In the genomic region with DNA sequence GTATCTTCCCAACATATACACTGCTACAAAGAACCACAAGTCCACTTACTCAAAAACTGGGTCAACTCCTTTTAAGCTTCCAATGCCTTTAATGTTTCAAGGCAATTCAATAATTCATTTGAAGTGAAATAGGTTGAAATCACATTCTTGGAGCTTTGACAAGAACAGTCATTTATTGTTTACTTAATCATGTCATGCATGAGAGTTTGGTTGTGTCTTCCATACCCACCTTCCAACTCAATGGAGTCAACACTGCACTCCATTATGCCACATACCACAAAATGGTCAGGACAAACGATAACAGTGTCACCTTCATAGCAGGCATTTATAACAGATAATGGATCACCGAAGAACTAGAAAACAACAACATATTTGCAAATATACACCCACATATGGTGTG, we compare ENCODE assay signal across 20 cellular contexts.
DNase-seq lines count a peak whose midpoint lies in the region; ATAC-seq, FAIRE-seq and TF ChIP-seq lines count a peak whose summit lies in the region.
"Had no signal": no experiment of that assay in that cellular context is flagged by ENCODE, and none has a peak within 500 bp of the region (broad histone marks: within the 10 kb centered on the region; RNA-seq: fewer than 3 reads in every experiment).

No MANE protein-coding gene starts in this region.

- H3K36me3 ChIP-seq in HEK293 (ENCODE audit: control insufficient read depth in 2 of 2, insufficient read depth in 1 of 2, low read length in 2 of 2): peaks cover 0 to 73% of the 10 kb centered on the region in 2 experiments; a peak in 2 of 3 replicates
- no peaks in the 10 kb centered on the region for H3K36me3 ChIP-seq in bronchial epithelial cell (ENCODE audit: control insufficient read depth, insufficient read depth, low read length)
- H3K36me3 ChIP-seq in kidney (ENCODE audit: control insufficient read depth in 1 of 2, insufficient read depth in 2 of 2, low read length in 2 of 2): no peaks in the 10 kb centered on the region
- H3K36me3 ChIP-seq: BE2C had no signal

- H3K9me3 ChIP-seq in HEK293 (ENCODE audit: control insufficient read depth, insufficient read depth, low read depth, low read length): peaks cover 2% of the 10 kb centered on the region
- no peaks in the 10 kb centered on the region for H3K9me3 ChIP-seq in kidney (ENCODE audit: control insufficient read depth in 1 of 2, low read length in 2 of 2)
- H3K9me3 ChIP-seq: BE2C had no signal

- H3K4me3 ChIP-seq in HEK293 (ENCODE audit: low read depth, low read length) (no peak overlapping the region), bronchial epithelial cell (ENCODE audit: low read depth, low read length) (no peak overlapping the region), kidney (ENCODE audit: low read length in 2 of 2) (no peak overlapping the region)

- H3K27ac Mint-ChIP-seq in activated CD8-positive, alpha-beta T cell treated with anti-CD3 and anti-CD28 coated beads, Interleukin-2, amount 10 ng/mL, durations not matched to agents 7 days and 5 days: no peak overlapping the region
- H3K27ac Mint-ChIP-seq: CD4-positive, alpha-beta memory T cell had no signal

- no peak overlapping the region for H3K27ac ChIP-seq in HEK293 (ENCODE audit: extremely low read depth, low read depth, low read length)
- H3K27ac ChIP-seq in kidney (ENCODE audit: low read depth in 2 of 2, low read length in 2 of 2): no peak overlapping the region
- H3K27ac ChIP-seq: C4-2B, HL-60 had no signal

- H3K27me3 ChIP-seq in bronchial epithelial cell (ENCODE audit: control insufficient read depth, insufficient read depth, low read length): no peaks in the 10 kb centered on the region
- H3K27me3 ChIP-seq: BE2C had no signal

- no peak overlapping the region for H3K9ac ChIP-seq in kidney (ENCODE audit: low read length in 2 of 2)

- FAIRE-seq in bronchial epithelial cell (lab: Jason Lieb, UNC): no peak
- no peak for FAIRE-seq in kidney (lab: Jason Lieb, UNC)
- FAIRE-seq: A204.1, D721Med, GM12892, GM19239, H1 had no signal

- peak; percentile 25 for DNase-seq in bronchial epithelial cell (ENCODE audit: low read depth)
- peak; percentile 53 for DNase-seq in kidney tubule cell (ENCODE audit: low spot score)
- no peak for DNase-seq in hepatic stellate cell (ENCODE audit: low spot score)
- no peak for DNase-seq in kidney
- no peak for DNase-seq in activated CD8-positive, alpha-beta T cell treated with anti-CD3 and anti-CD28 coated beads, Interleukin-2, amount 10 ng/mL, durations not matched to agents 7 days and 5 days
- DNase-seq in iPS-NIHi7 (ENCODE audit: extremely low spot score): no peak
- DNase-seq: BE2C; CD4-positive, alpha-beta memory T cell; DMS153; DMS79 treated with DMSO at 0.1 percent for 48 hours; GDM1; HCEC 1CT had no signal

- POLR2A ChIA-PET in HEK293 (lab: Yijun Ruan, JAX): no interaction called here
- POLR2A ChIA-PET in activated CD8-positive, alpha-beta T cell treated with anti-CD3 and anti-CD28 coated beads, Interleukin-2, amount 10 ng/mL, durations not matched to agents 7 days and 5 days (lab: Charles Lee): no interaction called here

- H3K27me3 Mint-ChIP-seq in activated CD8-positive, alpha-beta T cell treated with anti-CD3 and anti-CD28 coated beads, Interleukin-2, amount 10 ng/mL, durations not matched to agents 7 days and 5 days (ENCODE audit: low read depth): peaks cover 5% of the 10 kb centered on the region

- H3K4me1 ChIP-seq in HEK293 (ENCODE audit: control insufficient read depth, insufficient read depth, low read length) (peaks cover 11% of the 10 kb centered on the region; the same call in 1 of the 2 replicates), kidney (ENCODE audit: control insufficient read depth in 1 of 2, insufficient read depth in 1 of 2, low read depth in 1 of 2, low read length in 2 of 2) (no peaks in the 10 kb centered on the region)
- H3K4me1 ChIP-seq: BE2C had no signal

- H3K36me3 Mint-ChIP-seq in activated CD8-positive, alpha-beta T cell treated with anti-CD3 and anti-CD28 coated beads, Interleukin-2, amount 10 ng/mL, durations not matched to agents 7 days and 5 days (ENCODE audit: low read depth): no peaks in the 10 kb centered on the region
- H3K36me3 Mint-ChIP-seq: CD4-positive, alpha-beta memory T cell had no signal

- ATAC-seq in activated CD8-positive, alpha-beta T cell treated with anti-CD3 and anti-CD28 coated beads, Interleukin-2, amount 10 ng/mL, durations not matched to agents 7 days and 5 days: no peak

- no peak overlapping the region for H3K4me3 Mint-ChIP-seq in activated CD8-positive, alpha-beta T cell treated with anti-CD3 and anti-CD28 coated beads, Interleukin-2, amount 10 ng/mL, durations not matched to agents 7 days and 5 days
- H3K4me3 Mint-ChIP-seq: CD4-positive, alpha-beta memory T cell had no signal

- no peaks in the 10 kb centered on the region for H3K4me1 Mint-ChIP-seq in activated CD8-positive, alpha-beta T cell treated with anti-CD3 and anti-CD28 coated beads, Interleukin-2, amount 10 ng/mL, durations not matched to agents 7 days and 5 days (ENCODE audit: low read depth)
- H3K4me1 Mint-ChIP-seq: CD4-positive, alpha-beta memory T cell had no signal

- CTCF ChIA-PET in HEK293 (lab: Yijun Ruan, JAX): interaction anchor here (0.6 to 2.2 kb wide), 10 partner anchors 13 to 740 kb away, joined by 3 to 8 read pairs (median 3); no protein-coding TSS in a partner anchor
- CTCF ChIA-PET in activated CD8-positive, alpha-beta T cell treated with anti-CD3 and anti-CD28 coated beads, Interleukin-2, amount 10 ng/mL, durations not matched to agents 7 days and 5 days (lab: Charles Lee): no interaction called here

- no peaks in the 10 kb centered on the region for H3K9me3 Mint-ChIP-seq in activated CD8-positive, alpha-beta T cell treated with anti-CD3 and anti-CD28 coated beads, Interleukin-2, amount 10 ng/mL, durations not matched to agents 7 days and 5 days (ENCODE audit: insufficient read depth)
- H3K9me3 Mint-ChIP-seq: CD4-positive, alpha-beta memory T cell had no signal

- TF ChIP-seq CTCF in HEK293 (tag by site-specific recombination; IDR thresholded peaks at IDR 0.05) (no peak), bronchial epithelial cell (IDR thresholded peaks at IDR 0.05; ENCODE audit: insufficient read depth, low read length, severe bottlenecking) (no peak), kidney (IDR thresholded peaks at IDR 0.05; ENCODE audit: borderline replicate concordance, extremely low read depth, insufficient read depth) (no peak)

- intact Hi-C loops in kidney (cut with DNase I): no loop called here

TF ChIP-seq in HEK293, 187 proteins besides CTCF, POLR2A, EP300 and RAD21:
- peak; percentile 94 for TF ChIP-seq ZNF600 (tag by site-specific recombination; IDR thresholded peaks at IDR 0.05)
- TF ChIP-seq, protein P1, sequence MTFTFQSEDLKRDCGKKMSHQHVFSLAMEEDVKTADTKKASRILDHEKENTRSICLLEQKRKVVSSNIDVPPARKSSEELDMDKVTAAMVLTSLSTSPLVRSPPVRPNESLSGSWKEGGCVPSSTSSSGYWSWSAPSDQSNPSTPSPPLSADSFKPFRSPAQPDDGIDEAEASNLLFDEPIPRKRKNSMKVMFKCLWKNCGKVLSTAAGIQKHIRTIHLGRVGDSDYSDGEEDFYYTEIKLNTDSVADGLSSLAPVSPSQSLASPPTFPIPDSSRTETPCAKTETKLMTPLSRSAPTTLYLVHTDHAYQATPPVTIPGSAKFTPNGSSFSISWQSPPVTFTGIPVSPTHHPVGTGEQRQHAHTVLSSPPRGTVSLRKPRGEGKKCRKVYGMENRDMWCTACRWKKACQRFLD (tag by site-specific recombination; IDR thresholded peaks at IDR 0.05): no peak
- TF ChIP-seq ZNF747 (tag by site-specific recombination; IDR thresholded peaks at IDR 0.05): no peak
- TF ChIP-seq ZNF202 (tag by site-specific recombination; IDR thresholded peaks at IDR 0.05; ENCODE audit: borderline replicate concordance): no peak
- peak; percentile 58; the same call in 1 of the 2 replicates for TF ChIP-seq ZNF677 (tag by site-specific recombination; IDR thresholded peaks at IDR 0.05)
- no peak for TF ChIP-seq ZNF354C (tag by site-specific recombination; IDR thresholded peaks at IDR 0.05; ENCODE audit: borderline replicate concordance, low read depth)
TF ChIP-seq in HEK293: peak in this region for 2.

Comparison
In these comparisons a context has a peak if more than half of its experiments do, and no peak if none do; other contexts are left out.
1. DNase-seq: peak in bronchial epithelial cell (single experiment) and kidney tubule cell (single experiment); none in hepatic stellate cell (single experiment), kidney (single experiment), activated CD8-positive, alpha-beta T cell treated with anti-CD3 and anti-CD28 coated beads, Interleukin-2, amount 10 ng/mL, durations not matched to agents 7 days and 5 days (single experiment) and iPS-NIHi7 (single experiment).